8 cellular contexts compared by ENCODE assay signal in the genomic region with DNA sequence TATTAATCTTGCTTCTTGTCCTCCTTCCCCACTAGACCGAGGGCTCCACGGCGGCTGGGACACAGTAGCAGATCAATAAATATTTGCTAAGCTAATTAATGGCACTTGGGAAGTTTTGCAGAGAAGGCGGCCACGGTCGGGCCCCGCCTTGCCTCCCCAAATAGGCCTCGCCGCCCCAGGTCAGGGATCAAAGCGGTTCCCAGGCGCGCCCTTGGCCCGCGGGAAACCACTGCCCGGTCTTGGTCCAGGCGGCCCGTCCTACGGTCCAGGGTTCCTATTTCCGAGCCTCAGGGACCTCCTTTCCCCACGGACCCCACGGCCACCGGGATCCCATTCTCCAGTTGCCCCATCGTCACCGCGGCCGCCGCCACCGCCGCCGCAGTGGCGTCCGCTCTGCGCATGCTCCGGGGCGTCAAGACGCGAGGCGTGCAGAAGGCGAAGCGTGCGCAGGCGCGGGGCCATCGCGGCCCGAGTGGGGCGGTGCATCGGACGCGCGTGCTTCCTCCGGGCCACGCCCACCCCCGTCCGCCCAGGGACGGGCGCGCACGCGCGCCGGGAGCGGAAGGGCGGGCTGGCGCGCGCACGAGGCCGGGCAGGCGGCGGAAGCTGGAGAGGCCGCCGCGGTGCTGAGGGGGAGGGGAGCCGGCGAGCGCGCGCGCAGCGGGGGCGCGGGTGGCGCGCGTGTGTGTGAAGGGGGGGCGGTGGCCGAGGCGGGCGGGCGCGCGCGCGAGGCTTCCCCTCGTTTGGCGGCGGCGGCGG. TPM values are rescaled to one million over a fixed set of nuclear protein-coding genes. Genes with fewer than 3 reads are reported as not detected.
DNase-seq lines count a peak whose midpoint lies in the region; ATAC-seq and TF ChIP-seq lines count a peak whose summit lies in the region.

A gene (plus strand): TSS at position 717 of the 759 bp plus-strand sequence. CDS start 23,122 bp downstream, outside the sequence.

- H3K4me1 ChIP-seq in CD8-positive, alpha-beta T cell (ENCODE audit: insufficient read depth, low read length), result peaks cover 35% of the 10 kb centered on the region

- no peaks in the 10 kb centered on the region for H3K36me3 ChIP-seq in CD8-positive, alpha-beta T cell (ENCODE audit: insufficient read depth, low read length)

- peak within 1 kb of the TSS; percentile 88 for H3K4me3 Mint-ChIP-seq in CD8-positive, alpha-beta T cell

- no peaks in the 10 kb centered on the region for H3K27me3 Mint-ChIP-seq in CD8-positive, alpha-beta T cell (ENCODE audit: low read depth)

- H3K27ac Mint-ChIP-seq in CD8-positive, alpha-beta T cell, result peak within 1 kb of the TSS; percentile 92

- H3K4me3 ChIP-seq in CD8-positive, alpha-beta T cell (ENCODE audit: low read depth, low read length), result peak within 1 kb of the TSS; percentile 83

- no peaks in the 10 kb centered on the region for H3K27me3 ChIP-seq in CD8-positive, alpha-beta T cell (ENCODE audit: insufficient read depth, low read length)

- peak; percentile 95 to 99 (median 97) for DNase-seq in CD8-positive, alpha-beta T cell
- peak; percentile 89 for DNase-seq in HT1080 (ENCODE audit: low read depth)
- peak; percentile 95 to 98 for DNase-seq in NOMO-1 (lab: John Stamatoyannopoulos, UW; ENCODE audit: unreplicated experiment in 2 of 2)
- DNase-seq in effector CD8-positive, alpha-beta T cell (lab: John Stamatoyannopoulos, UW), result peak; percentile 97
- peak; percentile 98 to 99 for DNase-seq in lung microvascular endothelial cell (ENCODE audit: low read depth in 2 of 2)
- peak; percentile 96 to 98 (median 96) for DNase-seq in stimulated activated CD4-positive, alpha-beta T cell treated with anti-CD3 and anti-CD28 coated beads, TNF-alpha, amount 100 ng/mL, for 4 hours (ENCODE audit: low read depth in 3 of 3)

- TF ChIP-seq CTCF in CD8-positive, alpha-beta T cell (IDR thresholded peaks at IDR 0.05), result no peak

- H3K4me1 Mint-ChIP-seq in CD8-positive, alpha-beta T cell (ENCODE audit: low read depth), result peaks cover 34% of the 10 kb centered on the region

- H3K27ac ChIP-seq in CD8-positive, alpha-beta T cell (ENCODE audit: low read depth, low read length), result peak within 1 kb of the TSS; percentile 88

- H3K36me3 Mint-ChIP-seq in CD8-positive, alpha-beta T cell, result peaks cover 2% of the 10 kb centered on the region

- CTCF ChIA-PET in CD8-positive, alpha-beta T cell (lab: Charles Lee), result interaction anchor here (1.4 to 4.4 kb wide), 2 partner anchors 18 to 24 kb away, joined by 8 to 19 read pairs; no protein-coding TSS in a partner anchor
- CTCF ChIA-PET in activated CD8-positive, alpha-beta memory T cell treated with anti-CD3 and anti-CD28 coated beads for 36 hours (lab: Charles Lee), result interaction anchor here (0.6 to 1.5 kb wide), 7 partner anchors 10 to 522 kb away, joined by 3 to 7 read pairs (median 3); no protein-coding TSS in a partner anchor

- H3K9me3 ChIP-seq in CD8-positive, alpha-beta T cell (ENCODE audit: low read length), result no peaks in the 10 kb centered on the region

- ATAC-seq in CD8-positive, alpha-beta T cell, result peak; percentile 81
- ATAC-seq in GM19468 (IDR thresholded peaks at IDR 0.05; ENCODE audit: extremely low read depth, unreplicated experiment), result peak; percentile 63

- intact Hi-C loops in CD8-positive, alpha-beta T cell (cut with DNase I, micrococcal nuclease), result loop anchor here (1.0 to 10.0 kb wide), 11 partner anchors 18 to 1974 kb away; a partner anchor contains a TSS

- POLR2A ChIA-PET in CD8-positive, alpha-beta T cell (lab: Charles Lee), result interaction anchor here (0.6 to 0.8 kb wide), 2 partner anchors 10 to 16 kb away, joined by 3 to 4 read pairs; no protein-coding TSS in a partner anchor
- POLR2A ChIA-PET in activated CD8-positive, alpha-beta memory T cell treated with anti-CD3 and anti-CD28 coated beads for 36 hours (lab: Charles Lee), result interaction anchor here (0.5 to 1.5 kb wide), 3 partner anchors 18 to 129 kb away, joined by 4 to 10 read pairs (median 5); a partner anchor contains a TSS

- H3K9me3 Mint-ChIP-seq in CD8-positive, alpha-beta T cell, result no peaks in the 10 kb centered on the region

RNA-seq across cellular contexts. Expression of the gene that starts here (rescaled TPM):
- total RNA-seq in CD8-positive, alpha-beta T cell, result 10 to 100 TPM; 73.5 to 76.2 TPM
- total RNA-seq in HT1080 (2014; rRNA removed; shearing (Covaris generic)), result 96.3 and 106 TPM in 2 replicates
- 49.2 and 56.0 TPM in 2 replicates for polyA plus RNA-seq in HT1080 (2015; cell fraction: cytosol; rRNA removed)
- polyA plus RNA-seq in HT1080 (2015; cell fraction: nucleus; rRNA removed), result 106 and 109 TPM in 2 replicates
- 100 to 1,000 TPM; 119 to 120 TPM for total RNA-seq in activated CD8-positive, alpha-beta memory T cell treated with anti-CD3 and anti-CD28 coated beads for 36 hours
- total RNA-seq in lung microvascular endothelial cell, result 43.2 and 46.8 TPM in 2 replicates

Comparison
In these comparisons a context has a peak if more than half of its experiments do, and no peak if none do; other contexts are left out.
1. Peak in every context shown above with its lines: DNase-seq, ATAC-seq, H3K4me3 ChIP-seq and H3K27ac ChIP-seq.